1 cellular context compared by ENCODE assay signal in the genomic region with DNA sequence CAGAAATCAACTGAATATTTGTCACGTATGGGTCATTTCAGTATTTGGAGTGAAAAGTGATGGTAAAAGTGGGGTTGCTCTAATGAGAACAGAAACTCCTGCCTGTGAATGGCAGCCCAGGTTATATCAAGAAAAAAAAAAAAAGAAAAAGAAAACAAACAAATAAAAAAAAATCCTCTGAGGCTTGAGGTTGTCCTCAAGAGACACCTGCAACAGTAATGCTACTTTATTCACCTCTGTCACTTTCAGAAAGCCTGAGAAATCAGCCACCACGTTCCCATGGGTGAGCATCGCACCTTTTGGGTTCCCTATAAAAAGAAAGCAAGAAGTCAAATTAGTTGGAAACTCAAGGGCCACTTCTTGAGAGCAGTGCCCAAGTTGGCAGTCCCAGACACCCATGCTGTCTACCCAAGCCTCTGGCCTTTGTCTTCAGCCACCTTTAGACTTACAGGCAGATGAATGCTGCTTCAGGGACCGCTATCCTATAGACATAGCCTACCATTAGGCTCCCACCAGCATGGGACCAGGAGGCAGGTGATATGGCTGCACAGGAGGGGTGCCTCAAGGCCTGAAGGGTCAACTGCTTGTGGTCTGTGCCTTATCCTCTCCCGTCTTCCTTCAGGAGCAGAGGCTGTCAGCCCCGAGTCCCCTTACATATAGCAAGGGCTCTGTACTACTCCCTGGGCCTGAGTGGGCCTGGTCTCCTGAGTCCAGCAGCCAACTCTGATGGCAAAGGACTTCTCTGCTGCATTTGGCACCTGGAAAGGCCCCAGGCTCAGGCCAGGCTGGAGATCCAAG.
TF ChIP-seq lines count a peak whose summit lies in the region.

No MANE protein-coding gene starts in this region.

TF ChIP-seq in GM12878, 131 proteins besides CTCF, POLR2A, EP300 and RAD21:
- no peak for TF ChIP-seq IRF5 (IDR thresholded peaks at IDR 0.05; ENCODE audit: borderline replicate concordance)
- no peak for TF ChIP-seq MEF2A (IDR thresholded peaks at IDR 0.05; ENCODE audit: insufficient read depth, low read depth, low read length)
- TF ChIP-seq, protein P1, sequence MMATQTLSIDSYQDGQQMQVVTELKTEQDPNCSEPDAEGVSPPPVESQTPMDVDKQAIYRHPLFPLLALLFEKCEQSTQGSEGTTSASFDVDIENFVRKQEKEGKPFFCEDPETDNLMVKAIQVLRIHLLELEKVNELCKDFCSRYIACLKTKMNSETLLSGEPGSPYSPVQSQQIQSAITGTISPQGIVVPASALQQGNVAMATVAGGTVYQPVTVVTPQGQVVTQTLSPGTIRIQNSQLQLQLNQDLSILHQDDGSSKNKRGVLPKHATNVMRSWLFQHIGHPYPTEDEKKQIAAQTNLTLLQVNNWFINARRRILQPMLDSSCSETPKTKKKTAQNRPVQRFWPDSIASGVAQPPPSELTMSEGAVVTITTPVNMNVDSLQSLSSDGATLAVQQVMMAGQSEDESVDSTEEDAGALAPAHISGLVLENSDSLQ (IDR thresholded peaks at IDR 0.05), result peak; percentile 72; the same call in 1 of the 2 replicates
- TF ChIP-seq MEF2B (IDR thresholded peaks at IDR 0.05; ENCODE audit: partially characterized antibody, poor library complexity, severe bottlenecking), result peak; percentile 92
- no peak for TF ChIP-seq MTA3 (IDR thresholded peaks at IDR 0.05; ENCODE audit: borderline replicate concordance, low read length)
- peak; percentile 72 for TF ChIP-seq ZNF384 (IDR thresholded peaks at IDR 0.05; ENCODE audit: borderline replicate concordance, low read depth, low read length)
- TF ChIP-seq CUX1 (IDR thresholded peaks at IDR 0.05; ENCODE audit: insufficient replicate concordance, low read depth, low read length), result peak; percentile 69
